13 cellular contexts compared by ENCODE assay signal in the genomic region with DNA sequence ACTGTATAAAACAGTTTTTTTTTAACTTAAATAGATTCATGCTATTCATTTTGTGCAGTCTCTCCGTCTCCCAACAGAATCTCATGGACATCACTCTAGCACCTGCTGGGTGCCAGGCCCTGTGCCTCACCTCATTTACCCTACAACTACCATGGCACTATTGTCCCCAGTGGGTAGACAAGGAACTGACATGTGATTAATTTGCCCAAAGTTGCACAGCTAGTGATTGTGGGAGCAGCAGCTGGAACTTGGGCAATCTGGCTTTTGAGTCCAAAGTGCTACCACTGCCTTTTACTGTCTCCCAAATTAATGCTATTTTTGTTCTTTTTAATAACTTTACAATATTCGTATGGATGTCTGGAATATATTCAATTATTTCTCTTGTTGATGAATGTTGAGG. TPM values are rescaled to one million over a fixed set of nuclear protein-coding genes. Genes with fewer than 3 reads are reported as not detected.
DNase-seq lines count a peak whose midpoint lies in the region; ATAC-seq and TF ChIP-seq lines count a peak whose summit lies in the region.
"Had no signal": no experiment of that assay in that cellular context is flagged by ENCODE, and none has a peak within 500 bp of the region (broad histone marks: within the 10 kb centered on the region; RNA-seq: fewer than 3 reads in every experiment).

No MANE protein-coding gene starts in this region.

- H3K4me2 ChIP-seq in KMS-11 = no peak overlapping the region

- no peaks in the 10 kb centered on the region for H3K79me2 ChIP-seq in KMS-11 (ENCODE audit: insufficient read depth, low read depth)

- intact Hi-C loops in left colon (cut with DNase I, micrococcal nuclease) = no loop called here
- intact Hi-C loops in colonic mucosa (cut with DNase I) = loop anchor here (5.0 kb wide), 1 partner anchor 253 kb away; no protein-coding TSS in a partner anchor

- no peaks in the 10 kb centered on the region for H3K27me3 ChIP-seq in KMS-11 (ENCODE audit: insufficient read depth, low read depth)
- no peaks in the 10 kb centered on the region for H3K27me3 ChIP-seq in colonic mucosa

- H3K27ac ChIP-seq in KMS-11 (no peak overlapping the region), colonic mucosa (no peak overlapping the region)

- DNase-seq in GM12864 (ENCODE audit: low read depth) = no peak
- DNase-seq in left colon = no peak
- DNase-seq in COR-L47 (lab: John Stamatoyannopoulos, UW) = no peak
- no peak for DNase-seq in colonic mucosa
- no peak for DNase-seq in activated CD8-positive, alpha-beta memory T cell treated with anti-CD3 and anti-CD28 coated beads, Interleukin-2, amount 10 ng/mL, durations not matched to agents 7 days and 5 days
- DNase-seq: activated naive CD4-positive, alpha-beta T cell; NCI-H146; right cardiac atrium; T-helper 9 cell had no signal

- no peak overlapping the region for H2AFZ ChIP-seq in KMS-11 (ENCODE audit: low read depth)

- CTCF ChIA-PET in activated CD8-positive, alpha-beta memory T cell treated with anti-CD3 and anti-CD28 coated beads, Interleukin-2, amount 10 ng/mL, durations not matched to agents 7 days and 5 days (lab: Charles Lee) = no interaction called here

- no peaks in the 10 kb centered on the region for H3K4me1 ChIP-seq in KMS-11 (ENCODE audit: low read depth, poor library complexity, severe bottlenecking)
- no peaks in the 10 kb centered on the region for H3K4me1 ChIP-seq in colonic mucosa

- H3K27me3 Mint-ChIP-seq in activated CD8-positive, alpha-beta memory T cell treated with anti-CD3 and anti-CD28 coated beads, Interleukin-2, amount 10 ng/mL, durations not matched to agents 7 days and 5 days = no peaks in the 10 kb centered on the region

- no peaks in the 10 kb centered on the region for H3K9me3 Mint-ChIP-seq in activated CD8-positive, alpha-beta memory T cell treated with anti-CD3 and anti-CD28 coated beads, Interleukin-2, amount 10 ng/mL, durations not matched to agents 7 days and 5 days (ENCODE audit: low read depth)

- H3K36me3 Mint-ChIP-seq in activated CD8-positive, alpha-beta memory T cell treated with anti-CD3 and anti-CD28 coated beads, Interleukin-2, amount 10 ng/mL, durations not matched to agents 7 days and 5 days = peaks cover 5% of the 10 kb centered on the region

- H3K4me3 ChIP-seq in GM12864 (ENCODE audit: low read depth, low read length) (no peak overlapping the region), KMS-11 (IDR thresholded peaks at IDR 0.05; ENCODE audit: insufficient read depth, low read depth, low read length) (no peak overlapping the region), colonic mucosa (no peak overlapping the region)

- no peaks in the 10 kb centered on the region for H4K20me1 ChIP-seq in KMS-11 (ENCODE audit: insufficient read depth)

- H3K4me3 Mint-ChIP-seq in activated CD8-positive, alpha-beta memory T cell treated with anti-CD3 and anti-CD28 coated beads, Interleukin-2, amount 10 ng/mL, durations not matched to agents 7 days and 5 days = no peak overlapping the region

- no peak overlapping the region for H3K27ac Mint-ChIP-seq in activated CD8-positive, alpha-beta memory T cell treated with anti-CD3 and anti-CD28 coated beads, Interleukin-2, amount 10 ng/mL, durations not matched to agents 7 days and 5 days

- H3K9me3 ChIP-seq in colonic mucosa = no peaks in the 10 kb centered on the region

- H3K9ac ChIP-seq in KMS-11 = no peak overlapping the region
- H3K9ac ChIP-seq in colonic mucosa (ENCODE audit: low read depth in 2 of 2, low read length in 2 of 2) = no peak overlapping the region

- no peaks in the 10 kb centered on the region for H3K36me3 ChIP-seq in KMS-11 (ENCODE audit: insufficient read depth)
- no peaks in the 10 kb centered on the region for H3K36me3 ChIP-seq in colonic mucosa

- H3K4me1 Mint-ChIP-seq in activated CD8-positive, alpha-beta memory T cell treated with anti-CD3 and anti-CD28 coated beads, Interleukin-2, amount 10 ng/mL, durations not matched to agents 7 days and 5 days = no peaks in the 10 kb centered on the region

- peak; percentile 22 for TF ChIP-seq CTCF in GM12864 (IDR thresholded peaks at IDR 0.05; ENCODE audit: low read depth, low read length, missing control alignments)
- TF ChIP-seq CTCF in KMS-11 (conservative IDR thresholded peaks at IDR 0.05; ENCODE audit: low read depth, low read length) = 0 out of 2 replicates have a peak, but pooled peaks have one; percentile 29
- no peak for TF ChIP-seq CTCF in colonic mucosa (IDR thresholded peaks at IDR 0.05)

- peak; percentile 62 for ATAC-seq in GM19452 (IDR thresholded peaks at IDR 0.05; ENCODE audit: unreplicated experiment)
- ATAC-seq in left colon = peak; percentile 63
- no peak for ATAC-seq in GM21515 (IDR thresholded peaks at IDR 0.05; ENCODE audit: unreplicated experiment)
- no peak for ATAC-seq in activated CD8-positive, alpha-beta memory T cell treated with anti-CD3 and anti-CD28 coated beads, Interleukin-2, amount 10 ng/mL, durations not matched to agents 7 days and 5 days
- ATAC-seq: Right ventricle myocardium inferior had no signal

RNA-seq across cellular contexts. Expression of gene PGRMC2, which starts 11.2 kb away (rescaled TPM):
- 10 to 100 TPM; 79.8 to 90.1 TPM for total RNA-seq in left colon
- total RNA-seq in colonic mucosa = 100 to 1,000 TPM in 1 of 2 donors, 10 to 100 TPM in 1; 76.3 to 116 TPM
- total RNA-seq in activated CD8-positive, alpha-beta memory T cell treated with anti-CD3 and anti-CD28 coated beads, Interleukin-2, amount 10 ng/mL, durations not matched to agents 7 days and 5 days = 10 to 100 TPM; 35.3 to 35.9 TPM

Comparison
In these comparisons a context has a peak if more than half of its experiments do, and no peak if none do; other contexts are left out.
1. ATAC-seq: peak in GM19452 (single experiment) and left colon (single experiment); none in GM21515 (single experiment) and activated CD8-positive, alpha-beta memory T cell treated with anti-CD3 and anti-CD28 coated beads, Interleukin-2, amount 10 ng/mL, durations not matched to agents 7 days and 5 days (single experiment).